Comparison of ENCODE assay signal across 11 cellular contexts in genomic region chr2:181991171-181991885, GRCh38. TPM values are rescaled to one million over a fixed set of nuclear protein-coding genes. Genes with fewer than 3 reads are reported as not detected.
DNase-seq lines count a peak whose midpoint lies in the region; ATAC-seq, FAIRE-seq and TF ChIP-seq lines count a peak whose summit lies in the region.
"Had no signal": no experiment of that assay in that cellular context is flagged by ENCODE, and none has a peak within 500 bp of the region (broad histone marks: within the 10 kb centered on the region; RNA-seq: fewer than 3 reads in every experiment).

No MANE protein-coding gene starts in this region.

- no peaks in the 10 kb centered on the region for H3K79me2 ChIP-seq in PC-9 (ENCODE audit: low read depth)

- DNase-seq in GM12892 (ENCODE audit: insufficient read length) (no peak), PC-9 (no peak), RKO (ENCODE audit: low spot score) (no peak), NCI-H226 (no peak), cerebellar nuclear complex (lab: John Stamatoyannopoulos, UW) (no peak), osteocyte (ENCODE audit: extremely low spot score, unreplicated experiment) (no peak)
- DNase-seq: activated CD8-positive, alpha-beta memory T cell treated with anti-CD3 and anti-CD28 coated beads, Interleukin-2, amount 10 ng/mL, durations not matched to agents 7 days and 5 days; NCI-H748 treated with DMSO at 0.1 percent for 48 hours; right lobe of liver had no signal

- H3K27ac Mint-ChIP-seq in osteocyte (ENCODE audit: unreplicated experiment): no peak overlapping the region
- H3K27ac Mint-ChIP-seq: activated CD8-positive, alpha-beta memory T cell treated with anti-CD3 and anti-CD28 coated beads, Interleukin-2, amount 10 ng/mL, durations not matched to agents 7 days and 5 days had no signal

- no peaks in the 10 kb centered on the region for H3K36me3 Mint-ChIP-seq in osteocyte (ENCODE audit: unreplicated experiment)
- H3K36me3 Mint-ChIP-seq: activated CD8-positive, alpha-beta memory T cell treated with anti-CD3 and anti-CD28 coated beads, Interleukin-2, amount 10 ng/mL, durations not matched to agents 7 days and 5 days had no signal

- ATAC-seq in GM19467 (IDR thresholded peaks at IDR 0.05; ENCODE audit: unreplicated experiment) (peak; percentile 94), HG03095 (IDR thresholded peaks at IDR 0.05; ENCODE audit: unreplicated experiment) (peak; percentile 94)
- ATAC-seq: activated CD8-positive, alpha-beta memory T cell treated with anti-CD3 and anti-CD28 coated beads, Interleukin-2, amount 10 ng/mL, durations not matched to agents 7 days and 5 days had no signal

- TF ChIP-seq CTCF in PC-9 (conservative IDR thresholded peaks at IDR 0.05) (no peak), osteocyte (IDR thresholded peaks at IDR 0.05) (no peak)

- H2AFZ ChIP-seq in PC-9: peak overlapping the region; percentile 24; the same call in 1 of the 2 replicates

- H3K27me3 Mint-ChIP-seq in osteocyte (ENCODE audit: unreplicated experiment): no peaks in the 10 kb centered on the region

- no peaks in the 10 kb centered on the region for H3K4me1 Mint-ChIP-seq in osteocyte (ENCODE audit: unreplicated experiment)

- H4K20me1 ChIP-seq in PC-9 (ENCODE audit: insufficient read depth): no peaks in the 10 kb centered on the region

- no TSS peak for BruUV-seq in PC-9 (replicated peaks; lab: Mats Ljungman, UMichigan)

- H3K4me3 ChIP-seq in PC-9: no peak overlapping the region
- H3K4me3 ChIP-seq: right lobe of liver had no signal

- H3F3A ChIP-seq in PC-9 (ENCODE audit: insufficient read depth, low read depth): no peaks in the 10 kb centered on the region

- TF ChIP-seq POLR2A in GM12892 (IDR thresholded peaks at IDR 0.05; ENCODE audit: low read depth, low read length): no peak

- H3K27me3 ChIP-seq in PC-9 (ENCODE audit: insufficient read depth, low read depth): no peaks in the 10 kb centered on the region
- H3K27me3 ChIP-seq: right lobe of liver had no signal

- no peak overlapping the region for H3K4me2 ChIP-seq in PC-9

- peak; percentile 91 for FAIRE-seq in GM12892 (lab: Jason Lieb, UNC)

- no peaks in the 10 kb centered on the region for H3K9me3 ChIP-seq in PC-9 (ENCODE audit: insufficient read depth, low read depth)
- H3K9me3 ChIP-seq: right lobe of liver had no signal

- POLR2A ChIA-PET in PC-9 (lab: Charles Lee; ENCODE audit: unreplicated experiment): interaction anchor here (0.6 kb wide), 1 partner anchor 38 kb away, joined by 3 read pairs; no protein-coding TSS in a partner anchor

- no peak overlapping the region for H3K4me3 Mint-ChIP-seq in osteocyte (ENCODE audit: unreplicated experiment)
- H3K4me3 Mint-ChIP-seq: activated CD8-positive, alpha-beta memory T cell treated with anti-CD3 and anti-CD28 coated beads, Interleukin-2, amount 10 ng/mL, durations not matched to agents 7 days and 5 days had no signal

- intact Hi-C loops in PC-9 (cut with micrococcal nuclease; ENCODE audit: unreplicated experiment): no loop called here

- H3K36me3 ChIP-seq in PC-9 (ENCODE audit: low read depth): no peaks in the 10 kb centered on the region
- H3K36me3 ChIP-seq: right lobe of liver had no signal

- no peak overlapping the region for H3K27ac ChIP-seq in PC-9
- H3K27ac ChIP-seq: right lobe of liver had no signal

- no peaks in the 10 kb centered on the region for H3K4me1 ChIP-seq in PC-9 (replicated peaks; ENCODE audit: insufficient read depth)
- H3K4me1 ChIP-seq: right lobe of liver had no signal

- H3K9me3 Mint-ChIP-seq in osteocyte (ENCODE audit: unreplicated experiment): no peaks in the 10 kb centered on the region

- CTCF ChIA-PET in PC-9 (lab: Charles Lee): interaction anchor here (0.5 kb wide), 1 partner anchor 85 kb away, joined by 3 read pairs; no protein-coding TSS in a partner anchor

- H3K9me2 ChIP-seq in PC-9 (ENCODE audit: insufficient read depth): no peaks in the 10 kb centered on the region

RNA-seq across cellular contexts. Expression of gene PPP1R1C, which starts 5.7 kb away (rescaled TPM):
- polyA plus RNA-seq in GM12892 (2012; ENCODE audit: missing spikeins): not detected
- 13.4 and 27.5 TPM in 2 replicates for total RNA-seq in PC-9 (2021)
- 1.5 and 1.6 TPM in 2 replicates for total RNA-seq in osteocyte
- total RNA-seq: activated CD8-positive, alpha-beta memory T cell treated with anti-CD3 and anti-CD28 coated beads, Interleukin-2, amount 10 ng/mL, durations not matched to agents 7 days and 5 days had no signal
